ENCODE assay signal across 25 cellular contexts in genomic region chr1:41779350-41779749, GRCh38.
DNase-seq lines count a peak whose midpoint lies in the region; ATAC-seq, FAIRE-seq and TF ChIP-seq lines count a peak whose summit lies in the region.
"Had no signal": no experiment of that assay in that cellular context is flagged by ENCODE, and none has a peak within 500 bp of the region (broad histone marks: within the 10 kb centered on the region; RNA-seq: fewer than 3 reads in every experiment).

No MANE protein-coding gene starts in this region.

- peaks cover 0 to 3% of the 10 kb centered on the region in 2 experiments; a peak in 2 of 5 replicates for H3K9me3 Mint-ChIP-seq in H9
- H3K9me3 Mint-ChIP-seq in glutamatergic neuron (ENCODE audit: unreplicated experiment), result peaks cover 4% of the 10 kb centered on the region
- no peaks in the 10 kb centered on the region for H3K9me3 Mint-ChIP-seq in stimulated activated memory B cell treated with anti-CD40 and anti-IgM and Interleukin-4, amounts not matched to agents 10 μg/mL and 1 μg/mL and 100 μg/mL, for 72 hours

- H3K27me3 Mint-ChIP-seq in H9 (ENCODE audit: low read depth) (no peaks in the 10 kb centered on the region; the same call in 1 of the 2 replicates), glutamatergic neuron (ENCODE audit: unreplicated experiment) (peaks cover 10% of the 10 kb centered on the region)
- H3K27me3 Mint-ChIP-seq in stimulated activated memory B cell treated with anti-CD40 and anti-IgM and Interleukin-4, amounts not matched to agents 10 μg/mL and 1 μg/mL and 100 μg/mL, for 72 hours, result no peaks in the 10 kb centered on the region
- H3K27me3 Mint-ChIP-seq: activated CD8-positive, alpha-beta T cell treated with anti-CD3 and anti-CD28 coated beads for 36 hours; CD4-positive, alpha-beta memory T cell had no signal

- H3K14ac ChIP-seq in H9 (ENCODE audit: insufficient read depth, low read length), result no peak overlapping the region

- H3T11ph ChIP-seq in H9 (ENCODE audit: low read length), result no peak overlapping the region

- H3K36me3 Mint-ChIP-seq in H9 (ENCODE audit: insufficient read depth in 1 of 3, low read depth in 3 of 3) (no peaks in the 10 kb centered on the region; a peak in 1 of 7 replicates), glutamatergic neuron (ENCODE audit: unreplicated experiment) (peaks cover 10% of the 10 kb centered on the region)
- no peaks in the 10 kb centered on the region for H3K36me3 Mint-ChIP-seq in stimulated activated memory B cell treated with anti-CD40 and anti-IgM and Interleukin-4, amounts not matched to agents 10 μg/mL and 1 μg/mL and 100 μg/mL, for 72 hours

- H3K27ac Mint-ChIP-seq in H9 (no peak overlapping the region), glutamatergic neuron (ENCODE audit: unreplicated experiment) (no peak overlapping the region)
- no peak overlapping the region for H3K27ac Mint-ChIP-seq in stimulated activated memory B cell treated with anti-CD40 and anti-IgM and Interleukin-4, amounts not matched to agents 10 μg/mL and 1 μg/mL and 100 μg/mL, for 72 hours
- H3K27ac Mint-ChIP-seq: activated CD8-positive, alpha-beta T cell treated with anti-CD3 and anti-CD28 coated beads for 36 hours had no signal

- peak; percentile 1 for TF ChIP-seq CTCF in D721Med (IDR thresholded peaks at IDR 0.05; ENCODE audit: insufficient read depth, missing control alignments)
- peak; percentile 45 for TF ChIP-seq CTCF in H9 (conservative IDR thresholded peaks at IDR 0.05)
- TF ChIP-seq CTCF in astrocyte of the spinal cord (IDR thresholded peaks at IDR 0.05; ENCODE audit: low read depth, low read length), result peak; percentile 36
- peak; percentile 16 for TF ChIP-seq CTCF in glutamatergic neuron (IDR thresholded peaks at IDR 0.05; ENCODE audit: partially characterized antibody, unreplicated experiment)
- no peak for TF ChIP-seq CTCF in esophagus muscularis mucosa (IDR thresholded peaks at IDR 0.05)

- H3K4me3 Mint-ChIP-seq in H9 (peak overlapping the region in 1 of 2 experiments; percentile 18; a peak in 1 of 5 replicates), glutamatergic neuron (ENCODE audit: unreplicated experiment) (no peak overlapping the region)
- H3K4me3 Mint-ChIP-seq in stimulated activated memory B cell treated with anti-CD40 and anti-IgM and Interleukin-4, amounts not matched to agents 10 μg/mL and 1 μg/mL and 100 μg/mL, for 72 hours, result no peak overlapping the region
- H3K4me3 Mint-ChIP-seq: activated CD8-positive, alpha-beta T cell treated with anti-CD3 and anti-CD28 coated beads for 36 hours; CD4-positive, alpha-beta memory T cell had no signal

- FAIRE-seq in D721Med (lab: Jason Lieb, UNC), result no peak

- H3K4me3 ChIP-seq in astrocyte of the spinal cord (ENCODE audit: low read depth, low read length) (no peak overlapping the region), esophagus muscularis mucosa (no peak overlapping the region)

- no peaks in the 10 kb centered on the region for H3K27me3 ChIP-seq in H9 (ENCODE audit: insufficient read depth, low read length)
- H3K27me3 ChIP-seq in esophagus muscularis mucosa, result no peaks in the 10 kb centered on the region

- H3K4me1 ChIP-seq in H9 (ENCODE audit: insufficient read depth, low read length), result no peaks in the 10 kb centered on the region
- peaks cover 0 to 5% (median 0%) of the 10 kb centered on the region in 4 donors for H3K4me1 ChIP-seq in esophagus muscularis mucosa

- H3K23me2 ChIP-seq in H9 (ENCODE audit: insufficient read length, low read depth, low read length, poor library complexity, severe bottlenecking), result no peaks in the 10 kb centered on the region

- WGBS in H9 (ENCODE audit: extremely low coverage, insufficient read length, low lambda C conversion rate), result no CpG with 5 or more reads among the region's 6 CpGs
- WGBS in esophagus muscularis mucosa, result 97% methylated on average over 6 of the region's 6 CpGs

- no peak for TF ChIP-seq EP300 in esophagus muscularis mucosa (IDR thresholded peaks at IDR 0.05)

- no peak for TF ChIP-seq POLR2A in esophagus muscularis mucosa (IDR thresholded peaks at IDR 0.05; ENCODE audit: low read depth)

- H3K27ac ChIP-seq in H9 (ENCODE audit: insufficient read length, low read depth, low read length), result no peak overlapping the region
- H3K27ac ChIP-seq in esophagus muscularis mucosa (replicated peaks in 1 of 4), result no peak overlapping the region

- no peak overlapping the region for H4K8ac ChIP-seq in H9 (replicated peaks; ENCODE audit: insufficient read length, low read depth, low read length)

- no peak for ATAC-seq in stimulated activated memory B cell treated with anti-CD40 and anti-IgM and Interleukin-4, amounts not matched to agents 10 μg/mL and 1 μg/mL and 100 μg/mL, for 72 hours
- ATAC-seq in GM19463 (IDR thresholded peaks at IDR 0.05; ENCODE audit: unreplicated experiment), result no peak
- ATAC-seq: activated CD8-positive, alpha-beta T cell treated with anti-CD3 and anti-CD28 coated beads for 36 hours; Right ventricle myocardium inferior had no signal

- H3K36me3 ChIP-seq in esophagus muscularis mucosa, result no peaks in the 10 kb centered on the region

- no peak overlapping the region for H2BK15ac ChIP-seq in H9 (ENCODE audit: low read depth, low read length)

- H4K5ac ChIP-seq in H9 (ENCODE audit: insufficient read length, low read depth, low read length), result no peak overlapping the region

- no peak overlapping the region for H2AK5ac ChIP-seq in H9 (ENCODE audit: insufficient read length, low read length)

- DNase-seq in D721Med (ENCODE audit: insufficient read length, low spot score), result no peak
- DNase-seq in H9, result no peak
- DNase-seq in astrocyte of the spinal cord (ENCODE audit: low read depth, low spot score), result no peak
- DNase-seq in glutamatergic neuron, result no peak
- no peak for DNase-seq in activated CD4-positive, CD25-positive, alpha-beta regulatory T cell treated with anti-CD3 and anti-CD28 coated beads, Interleukin-2, amount 50 U/mL, for 72 hours
- no peak for DNase-seq in esophagus muscularis mucosa (ENCODE audit: extremely low spot score)
- DNase-seq: activated CD8-positive, alpha-beta T cell treated with anti-CD3 and anti-CD28 coated beads for 36 hours; activated naive CD4-positive, alpha-beta T cell treated with Interleukin-2 at 50 U/mL for 16 hours; CD4-positive, alpha-beta memory T cell; dermis blood vessel endothelial cell; foreskin melanocyte; GF-D8; HCEC 1CT; hippocampal formation; KG1; MV-4-11; NCI-H1930; NCI-H2227 treated with DMSO at 0.1 percent for 48 hours; NCI-H774; stimulated activated CD4-positive, alpha-beta T cell treated with anti-CD3 and anti-CD28 coated beads, Interleukin-2, amount 100 ng/mL, for 48 hours; stimulated activated naive CD4-positive, alpha-beta T cell treated with Interleukin-2 at 50 U/mL for 16 hours; SW 1271 had no signal

- H3K9ac ChIP-seq in H9 (ENCODE audit: extremely low read depth, insufficient read length, low read length), result no peak overlapping the region

- no peak overlapping the region for H3K4ac ChIP-seq in H9 (ENCODE audit: low read depth, low read length)

- H3K79me2 ChIP-seq in H9 (ENCODE audit: insufficient read depth, low read length), result no peaks in the 10 kb centered on the region

- H4K20me1 ChIP-seq in H9 (ENCODE audit: control insufficient read depth, insufficient read depth, insufficient read length), result no peaks in the 10 kb centered on the region

- H2AFZ ChIP-seq in H9 (ENCODE audit: low read length), result no peak overlapping the region

- H2BK5ac ChIP-seq in H9 (ENCODE audit: insufficient read length, low read length), result no peak overlapping the region

- H3K18ac ChIP-seq in H9 (ENCODE audit: insufficient read length, low read depth, low read length), result no peak overlapping the region

- no peaks in the 10 kb centered on the region for H3K9me3 ChIP-seq in H9 (ENCODE audit: control insufficient read depth, low read depth, low read length)
- H3K9me3 ChIP-seq in esophagus muscularis mucosa, result no peaks in the 10 kb centered on the region

- no peak overlapping the region for H3K23ac ChIP-seq in H9 (ENCODE audit: insufficient read length, low read depth, low read length)

- H3K56ac ChIP-seq in H9 (ENCODE audit: insufficient read length, low read depth, low read length), result no peak overlapping the region

- no peak overlapping the region for H4K91ac ChIP-seq in H9 (ENCODE audit: insufficient read length, low read depth, low read length)

- H2BK120ac ChIP-seq in H9 (ENCODE audit: low read depth, low read length, poor library complexity, severe bottlenecking), result no peak overlapping the region

- H2BK20ac ChIP-seq in H9 (ENCODE audit: low read depth, low read length, poor library complexity, severe bottlenecking), result no peak overlapping the region

- in situ Hi-C loops in astrocyte of the spinal cord (cut with HindIII; ENCODE audit: low sequenced_read_pairs), result no loop called here

- no peak overlapping the region for H2BK12ac ChIP-seq in H9 (ENCODE audit: insufficient read length, low read depth, low read length)

- no peaks in the 10 kb centered on the region for H3K79me1 ChIP-seq in H9 (ENCODE audit: insufficient read depth, low read depth, low read length, poor library complexity, severe bottlenecking)

- H3K4me2 ChIP-seq in H9 (ENCODE audit: insufficient read depth, insufficient read length, low read length), result no peak overlapping the region

- H3K4me1 Mint-ChIP-seq in H9 (peaks cover 17 to 22% of the 10 kb centered on the region in 2 experiments), glutamatergic neuron (ENCODE audit: low read depth, unreplicated experiment) (peaks cover 11% of the 10 kb centered on the region)
- peaks cover 14% of the 10 kb centered on the region for H3K4me1 Mint-ChIP-seq in stimulated activated memory B cell treated with anti-CD40 and anti-IgM and Interleukin-4, amounts not matched to agents 10 μg/mL and 1 μg/mL and 100 μg/mL, for 72 hours

- intact Hi-C loops in esophagus muscularis mucosa (cut with DNase I), result no loop called here

Comparison
In these comparisons a context has a peak if more than half of its experiments do, and no peak if none do; other contexts are left out.
1. CTCF ChIP-seq: peak in D721Med (single experiment), H9 (single experiment), astrocyte of the spinal cord (single experiment) and glutamatergic neuron (single experiment); none in esophagus muscularis mucosa (0 of 3).